ENCODE assay signal across 8 cellular contexts in genomic region chrX:2224141-2224540, GRCh38.
"Had no signal": no experiment of that assay in that cellular context is flagged by ENCODE, and none has a peak within 500 bp of the region (broad histone marks: within the 10 kb centered on the region; RNA-seq: fewer than 3 reads in every experiment).

No MANE protein-coding gene starts in this region.

- H3K4me3 Mint-ChIP-seq: HFFc6 had no signal

- ATAC-seq: HCT116, HepG2 had no signal

- H2AFZ ChIP-seq: GM23248 had no signal

- H3K9ac ChIP-seq: GM23248 had no signal

- H3K27ac Mint-ChIP-seq: HFFc6 had no signal

- H3K4me1 ChIP-seq: HAP-1 had no signal

- H3K36me3 ChIP-seq: HAP-1 had no signal

- DNase-seq: GM23248, GOT3, H7, HFFc6 had no signal

- H3K9me3 ChIP-seq: HAP-1 had no signal

- H3K27ac ChIP-seq: GM23248, HL-60 had no signal

- H3K4me3 ChIP-seq: GM23248, HAP-1 had no signal
